In the genomic region with DNA sequence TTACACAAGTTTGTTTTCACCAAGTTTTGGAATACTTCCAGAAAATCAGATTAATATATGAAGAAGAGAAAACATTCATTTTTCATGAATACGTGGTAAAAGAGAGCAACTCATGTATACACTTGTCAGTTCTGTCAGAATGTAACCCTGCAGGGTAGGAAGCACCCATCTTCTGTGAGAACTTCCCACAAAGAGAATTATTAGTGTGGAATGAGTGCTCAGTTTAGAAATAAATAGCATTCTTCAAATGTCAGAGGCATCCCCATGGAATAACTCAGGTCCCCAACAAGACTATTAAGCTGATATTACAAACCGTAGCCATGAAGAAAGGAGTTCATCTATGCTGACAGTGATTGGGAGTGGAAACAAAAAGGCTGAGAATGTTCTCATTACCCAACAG, we compare ENCODE assay signal across 1 cellular context.
TF ChIP-seq lines count a peak whose summit lies in the region.

No MANE protein-coding gene starts in this region.

TF ChIP-seq in neural cell, 6 proteins besides CTCF, POLR2A, EP300 and RAD21:
- TF ChIP-seq, protein P1, sequence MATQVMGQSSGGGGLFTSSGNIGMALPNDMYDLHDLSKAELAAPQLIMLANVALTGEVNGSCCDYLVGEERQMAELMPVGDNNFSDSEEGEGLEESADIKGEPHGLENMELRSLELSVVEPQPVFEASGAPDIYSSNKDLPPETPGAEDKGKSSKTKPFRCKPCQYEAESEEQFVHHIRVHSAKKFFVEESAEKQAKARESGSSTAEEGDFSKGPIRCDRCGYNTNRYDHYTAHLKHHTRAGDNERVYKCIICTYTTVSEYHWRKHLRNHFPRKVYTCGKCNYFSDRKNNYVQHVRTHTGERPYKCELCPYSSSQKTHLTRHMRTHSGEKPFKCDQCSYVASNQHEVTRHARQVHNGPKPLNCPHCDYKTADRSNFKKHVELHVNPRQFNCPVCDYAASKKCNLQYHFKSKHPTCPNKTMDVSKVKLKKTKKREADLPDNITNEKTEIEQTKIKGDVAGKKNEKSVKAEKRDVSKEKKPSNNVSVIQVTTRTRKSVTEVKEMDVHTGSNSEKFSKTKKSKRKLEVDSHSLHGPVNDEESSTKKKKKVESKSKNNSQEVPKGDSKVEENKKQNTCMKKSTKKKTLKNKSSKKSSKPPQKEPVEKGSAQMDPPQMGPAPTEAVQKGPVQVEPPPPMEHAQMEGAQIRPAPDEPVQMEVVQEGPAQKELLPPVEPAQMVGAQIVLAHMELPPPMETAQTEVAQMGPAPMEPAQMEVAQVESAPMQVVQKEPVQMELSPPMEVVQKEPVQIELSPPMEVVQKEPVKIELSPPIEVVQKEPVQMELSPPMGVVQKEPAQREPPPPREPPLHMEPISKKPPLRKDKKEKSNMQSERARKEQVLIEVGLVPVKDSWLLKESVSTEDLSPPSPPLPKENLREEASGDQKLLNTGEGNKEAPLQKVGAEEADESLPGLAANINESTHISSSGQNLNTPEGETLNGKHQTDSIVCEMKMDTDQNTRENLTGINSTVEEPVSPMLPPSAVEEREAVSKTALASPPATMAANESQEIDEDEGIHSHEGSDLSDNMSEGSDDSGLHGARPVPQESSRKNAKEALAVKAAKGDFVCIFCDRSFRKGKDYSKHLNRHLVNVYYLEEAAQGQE (IDR thresholded peaks at IDR 0.05; ENCODE audit: borderline replicate concordance), result no peak
- TF ChIP-seq TAF1 (IDR thresholded peaks at IDR 0.05; ENCODE audit: low read depth) (no peak), POLR2AphosphoS5 (IDR thresholded peaks at IDR 0.05) (no peak), EZH2 (IDR thresholded peaks at IDR 0.05; ENCODE audit: borderline replicate concordance, insufficient read depth, low read length, poor library complexity, severe bottlenecking) (no peak), SMC3 (conservative IDR thresholded peaks at IDR 0.05; ENCODE audit: poor library complexity) (no peak), MXI1 (conservative IDR thresholded peaks at IDR 0.05; ENCODE audit: poor library complexity, severe bottlenecking) (no peak)
